ENCODE assay signal across 16 cellular contexts in genomic region chr2:146228659-146229058, GRCh38.
DNase-seq lines count a peak whose midpoint lies in the region; ATAC-seq, FAIRE-seq and TF ChIP-seq lines count a peak whose summit lies in the region.
"Had no signal": no experiment of that assay in that cellular context is flagged by ENCODE, and none has a peak within 500 bp of the region (broad histone marks: within the 10 kb centered on the region; RNA-seq: fewer than 3 reads in every experiment).

No MANE protein-coding gene starts in this region.

- TF ChIP-seq CTCF in H1 (IDR thresholded peaks at IDR 0.05; ENCODE audit: control extremely low read depth in 1 of 3, insufficient read depth in 1 of 3, low read depth in 1 of 3, low read length in 3 of 3) (no peak), MM.1S (IDR thresholded peaks at IDR 0.05; ENCODE audit: low read length) (no peak)

- H3F3A ChIP-seq in MM.1S (ENCODE audit: insufficient read depth, low read length) = no peaks in the 10 kb centered on the region

- no peak overlapping the region for H3K14ac ChIP-seq in H1 (ENCODE audit: insufficient read length)

- FAIRE-seq in H1 (lab: Jason Lieb, UNC) = no peak
- FAIRE-seq: H54, urothelium cell line had no signal

- WGBS in H1 (ENCODE audit: extremely low coverage in 1 of 2, insufficient coverage in 1 of 2, insufficient read length in 1 of 2, insufficient replicate concordance in 2 of 2, low coverage in 1 of 2, low lambda C conversion rate in 2 of 2, missing lambda C conversion rate in 1 of 2), 2 experiments = 78% methylated on average over 3 of the region's 3 CpGs; no CpG with 5 or more reads in 1 of the 2 experiments

- H3K23me2 ChIP-seq in H1 (ENCODE audit: low read depth, low read length) = no peaks in the 10 kb centered on the region; the same call in 1 of the 2 replicates

- H3K9me3 ChIP-seq in HAP-1 (no peaks in the 10 kb centered on the region), H1 (ENCODE audit: insufficient read depth in 2 of 2, low read depth in 1 of 2, low read length in 1 of 2) (no peaks in the 10 kb centered on the region), MM.1S (replicated peaks; ENCODE audit: insufficient read depth, low read length) (no peaks in the 10 kb centered on the region)
- H3K9me3 ChIP-seq: BLaER1, left lung had no signal

- no peak overlapping the region for H3K23ac ChIP-seq in H1 (ENCODE audit: insufficient read length)

- H3K4me3 ChIP-seq in HAP-1 (no peak overlapping the region), H1 (ENCODE audit: extremely low read depth in 1 of 4, insufficient read depth in 2 of 4, low read depth in 3 of 4, low read length in 4 of 4) (no peak overlapping the region), MM.1S (ENCODE audit: low read length) (no peak overlapping the region)
- H3K4me3 ChIP-seq: BLaER1, left lung had no signal

- H3K9ac ChIP-seq in H1 (replicated peaks in 1 of 4; ENCODE audit: extremely low read depth in 1 of 4, low read depth in 3 of 4, low read length in 3 of 4) (no peak overlapping the region), MM.1S (ENCODE audit: low read length) (no peak overlapping the region)
- H3K9ac ChIP-seq: BLaER1 had no signal

- DNase-seq in HAP-1 (ENCODE audit: low spot score in 2 of 2) (peak; percentile 16 to 72), H1 (ENCODE audit: low read depth in 1 of 2, low spot score in 2 of 2) (no peak), ecto neural progenitor cell (ENCODE audit: low spot score) (no peak), MM.1S (no peak)
- no peak for DNase-seq in effector CD8-positive, alpha-beta T cell (lab: John Stamatoyannopoulos, UW)
- DNase-seq: activated naive CD4-positive, alpha-beta T cell treated with anti-CD3 and anti-CD28 coated beads, Interleukin-2, amount 10 ng/mL, durations not matched to agents 7 days and 5 days; Karpas-422; left lung; NCI-H446 treated with DMSO at 0.1 percent for 48 hours; posterior cingulate gyrus had no signal

- no peak overlapping the region for H2BK5ac ChIP-seq in H1 (ENCODE audit: low read depth, low read length)

- POLR2A ChIA-PET in H1 (lab: Charles Lee; ENCODE audit: partially characterized antibody) = no interaction called here

- no peak overlapping the region for H2BK120ac ChIP-seq in H1 (replicated peaks; ENCODE audit: low read depth, low read length)

- no peak overlapping the region for H3K4me2 ChIP-seq in H1 (ENCODE audit: insufficient read depth in 1 of 2, low read depth in 2 of 2, low read length in 2 of 2)
- no peak overlapping the region for H3K4me2 ChIP-seq in MM.1S (ENCODE audit: low read depth, low read length)
- H3K4me2 ChIP-seq: BLaER1 had no signal

- H4K91ac ChIP-seq in H1 (replicated peaks; ENCODE audit: insufficient read length, low read length) = no peak overlapping the region

- TF ChIP-seq EP300 in H1 (IDR thresholded peaks at IDR 0.05; ENCODE audit: borderline replicate concordance in 1 of 2, low read depth in 2 of 2, low read length in 2 of 2) = no peak

- H3K27me3 ChIP-seq in HAP-1 (ENCODE audit: low read depth) (no peaks in the 10 kb centered on the region), H1 (replicated peaks in 1 of 4; ENCODE audit: control insufficient read depth in 3 of 4, extremely low read depth in 1 of 4, insufficient read depth in 3 of 4, low read length in 3 of 4) (no peaks in the 10 kb centered on the region), MM.1S (replicated peaks; ENCODE audit: insufficient read depth, low read length) (no peaks in the 10 kb centered on the region)
- H3K27me3 ChIP-seq: BLaER1, left lung had no signal

- H3K36me3 ChIP-seq in HAP-1 (replicated peaks) = no peaks in the 10 kb centered on the region
- H3K36me3 ChIP-seq in H1 (ENCODE audit: control insufficient read depth in 2 of 4, insufficient read depth in 4 of 4, low read length in 3 of 4) = no peaks in the 10 kb centered on the region
- no peaks in the 10 kb centered on the region for H3K36me3 ChIP-seq in MM.1S (replicated peaks; ENCODE audit: insufficient read depth, low read length)
- H3K36me3 ChIP-seq: BLaER1, left lung had no signal

- CTCF ChIA-PET in H1 (lab: Charles Lee; ENCODE audit: partially characterized antibody) = no interaction called here

- H4K5ac ChIP-seq in H1 (ENCODE audit: insufficient read length, low read depth, low read length) = no peak overlapping the region

- peak overlapping the region; percentile 5; the same call in 1 of the 2 replicates for H2AFZ ChIP-seq in H1 (ENCODE audit: low read length)
- H2AFZ ChIP-seq in MM.1S (ENCODE audit: low read length) = no peak overlapping the region

- peaks cover 7% of the 10 kb centered on the region for H3K4me1 ChIP-seq in HAP-1
- H3K4me1 ChIP-seq in H1 (replicated peaks in 1 of 4; ENCODE audit: control insufficient read depth in 3 of 4, insufficient read depth in 4 of 4, low read length in 3 of 4) = no peaks in the 10 kb centered on the region
- no peaks in the 10 kb centered on the region for H3K4me1 ChIP-seq in MM.1S (ENCODE audit: low read length)
- H3K4me1 ChIP-seq: BLaER1, left lung had no signal

- H2BK20ac ChIP-seq in H1 (ENCODE audit: low read length) = no peak overlapping the region

- H3K18ac ChIP-seq in H1 (ENCODE audit: extremely low read depth, low read length) = no peak overlapping the region

- no peaks in the 10 kb centered on the region for H3K79me1 ChIP-seq in H1 (ENCODE audit: low read depth, low read length)

- H3K27ac ChIP-seq in H1 (ENCODE audit: low read depth, low read length) (no peak overlapping the region), MM.1S (ENCODE audit: low read length) (no peak overlapping the region)
- H3K27ac ChIP-seq: BLaER1, left lung had no signal

- no peaks in the 10 kb centered on the region for H3K9me2 ChIP-seq in MM.1S (replicated peaks; ENCODE audit: insufficient read depth, low read length)

- no peak overlapping the region for H2AK5ac ChIP-seq in H1 (ENCODE audit: low read depth, low read length)

- no peak for TF ChIP-seq RAD21 in H1 (IDR thresholded peaks at IDR 0.05 in 1 of 2, conservative IDR thresholded peaks at IDR 0.05 in 1 of 2; ENCODE audit: low read depth in 2 of 2, low read length in 2 of 2)

- no peak overlapping the region for H4K8ac ChIP-seq in H1 (ENCODE audit: extremely low read depth, insufficient read depth, low read length)

- no peak overlapping the region for H3K4ac ChIP-seq in H1 (replicated peaks; ENCODE audit: insufficient read length, low read depth, low read length)

- no peak overlapping the region for H3K56ac ChIP-seq in H1 (replicated peaks; ENCODE audit: insufficient read length, low read depth, low read length)

- H3K79me2 ChIP-seq in H1 (ENCODE audit: control insufficient read depth in 1 of 2, insufficient read depth in 2 of 2, low read length in 2 of 2) (no peaks in the 10 kb centered on the region), MM.1S (ENCODE audit: low read length) (no peaks in the 10 kb centered on the region)

- ATAC-seq in GM18520 (IDR thresholded peaks at IDR 0.05; ENCODE audit: unreplicated experiment) (peak; percentile 40), HG03354 (IDR thresholded peaks at IDR 0.05; ENCODE audit: poor library complexity, severe bottlenecking, unreplicated experiment) (peak; percentile 88), HG03108 (IDR thresholded peaks at IDR 0.05; ENCODE audit: unreplicated experiment) (no peak)
- ATAC-seq: left lung had no signal

- no peak overlapping the region for H2BK15ac ChIP-seq in H1 (ENCODE audit: low read length)

- TF ChIP-seq POLR2A in H1 (IDR thresholded peaks at IDR 0.05; ENCODE audit: control extremely low read depth in 1 of 2, low read depth in 2 of 2, low read length in 2 of 2) = no peak

- no peak overlapping the region for H2BK12ac ChIP-seq in H1 (ENCODE audit: low read depth, low read length)

- no peaks in the 10 kb centered on the region for H4K20me1 ChIP-seq in H1 (replicated peaks in 1 of 2; ENCODE audit: control insufficient read depth in 1 of 2, insufficient read depth in 2 of 2, low read length in 2 of 2)
- H4K20me1 ChIP-seq in MM.1S (ENCODE audit: insufficient read depth, low read length) = no peaks in the 10 kb centered on the region
- H4K20me1 ChIP-seq: BLaER1 had no signal

- in situ Hi-C loops in HAP-1 (cut with MboI; ENCODE audit: low sequenced_read_pairs) = no loop called here

TF ChIP-seq in H1, 55 proteins besides CTCF, POLR2A, EP300 and RAD21:
- TF ChIP-seq POU5F1 (IDR thresholded peaks at IDR 0.05; ENCODE audit: low read depth, low read length) (no peak), BACH1 (IDR thresholded peaks at IDR 0.05; ENCODE audit: low read length) (no peak), HDAC6 (IDR thresholded peaks at IDR 0.05; ENCODE audit: low read depth, low read length) (no peak), SP4 (IDR thresholded peaks at IDR 0.05; ENCODE audit: low read length) (no peak), TAF1 (IDR thresholded peaks at IDR 0.05; ENCODE audit: low read depth, low read length) (no peak), ASH2L (IDR thresholded peaks at IDR 0.05; ENCODE audit: low read length) (no peak), KDM4A (IDR thresholded peaks at IDR 0.05; ENCODE audit: low read depth, low read length, severe bottlenecking) (no peak), EZH2 (IDR thresholded peaks at IDR 0.05; ENCODE audit: low read depth, low read length, severe bottlenecking) (no peak), MAFK (IDR thresholded peaks at IDR 0.05; ENCODE audit: low read depth, low read length) (no peak), JUN (IDR thresholded peaks at IDR 0.05; ENCODE audit: low read depth, low read length) (no peak), BCL11A (IDR thresholded peaks at IDR 0.05; ENCODE audit: low read depth in 2 of 2, low read length in 2 of 2) (no peak), CEBPB (IDR thresholded peaks at IDR 0.05; ENCODE audit: low read depth, low read length) (no peak), SIX5 (IDR thresholded peaks at IDR 0.05; ENCODE audit: low read depth, low read length) (no peak), NRF1 (IDR thresholded peaks at IDR 0.05; ENCODE audit: low read depth, low read length) (no peak), TEAD4 (IDR thresholded peaks at IDR 0.05; ENCODE audit: low read depth, low read length) (no peak)
TF ChIP-seq in H1: peak in this region for 0.

Comparison
In these comparisons a context has a peak if more than half of its experiments do, and no peak if none do; other contexts are left out.
1. DNase-seq: peak in HAP-1 (2 of 2); none in H1 (0 of 2), ecto neural progenitor cell (single experiment), effector CD8-positive, alpha-beta T cell (single experiment) and MM.1S (single experiment).